8 cellular contexts compared by ENCODE assay signal in the genomic region with DNA sequence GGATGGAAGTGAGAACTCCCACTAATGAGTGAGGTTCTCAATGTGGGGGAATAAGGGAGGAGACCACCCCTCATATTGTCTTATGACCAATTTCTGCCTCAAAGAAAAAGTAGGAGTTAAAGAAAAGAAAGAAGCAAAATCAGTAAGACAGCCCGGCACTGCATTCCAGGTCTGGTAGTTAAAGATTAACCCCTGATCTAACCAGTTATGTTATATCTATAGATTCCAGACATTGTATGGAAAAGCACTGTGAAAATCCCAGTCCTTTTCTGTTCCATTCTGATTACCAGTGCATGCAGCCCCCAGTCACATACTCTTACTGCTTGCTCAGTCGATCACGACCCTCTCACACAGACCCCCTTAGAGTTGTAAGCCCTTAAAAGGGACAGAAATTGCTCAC. TPM values are rescaled to one million over a fixed set of nuclear protein-coding genes. Genes with fewer than 3 reads are reported as not detected.
A peak's percentile ranks its signal among the peaks of the same experiment; 100 is the strongest.
DNase-seq lines count a peak whose midpoint lies in the region; ATAC-seq, FAIRE-seq and TF ChIP-seq lines count a peak whose summit lies in the region.
"Not testable (repeated sequence)": the region's sequence is repeated elsewhere in the genome, so short reads cannot be mapped to it uniquely, and the experiment has no call there.

No MANE protein-coding gene starts in this region.

- not testable (repeated sequence) for ATAC-seq in K562
- peak; percentile 90 for ATAC-seq in HepG2

- H3K27ac ChIP-seq in 22Rv1 = peak overlapping the region; percentile 54
- H3K27ac ChIP-seq in K562 (ENCODE audit: extremely low read depth, low read depth, low read length); hepatocyte; HepG2 (ENCODE audit: extremely low read length, insufficient read depth, low read length); small intestine (ENCODE audit: low read depth in 1 of 2, low read length in 1 of 2): not testable (repeated sequence)

- H3K9me3 ChIP-seq in K562 (replicated peaks; ENCODE audit: control insufficient read depth, insufficient read depth, low read depth, low read length); hepatocyte (ENCODE audit: low read depth); small intestine (ENCODE audit: control insufficient read depth, low read depth): not testable (repeated sequence)
- peaks cover 17% of the 10 kb centered on the region for H3K9me3 ChIP-seq in HepG2 (ENCODE audit: low read length)

- H3K4me1 ChIP-seq in K562 (replicated peaks in 1 of 2; ENCODE audit: control insufficient read depth in 2 of 2, insufficient read depth in 2 of 2, low read length in 2 of 2); hepatocyte (ENCODE audit: insufficient read depth); small intestine (ENCODE audit: control insufficient read depth in 2 of 2, insufficient read depth in 1 of 2, low read depth in 1 of 2, low read length in 1 of 2): not testable (repeated sequence)
- H3K4me1 ChIP-seq in HepG2 (ENCODE audit: insufficient read depth, low read length) = peaks cover 34% of the 10 kb centered on the region

- TF ChIP-seq POLR2A in K562 (conservative IDR thresholded peaks at IDR 0.05); HepG2 (IDR thresholded peaks at IDR 0.05; ENCODE audit: insufficient read depth in 1 of 2, low read depth in 2 of 2, low read length in 2 of 2): not testable (repeated sequence)

- in situ Hi-C loops in K562 (cut with MboI); HepG2 (cut with HindIII; ENCODE audit: extremely low pct_ligation_motif_present, low pct_unique_long_range_greater_than_20kb): not testable (repeated sequence)

- WGBS in K562 (ENCODE audit: insufficient coverage, low coverage, missing lambda C conversion rate) = 20% methylated on average over 3 of the region's 3 CpGs
- 48% methylated on average over 3 of the region's 3 CpGs for WGBS in hepatocyte (ENCODE audit: low lambda C conversion rate, missing lambda C conversion rate)
- 1% methylated on average over 3 of the region's 3 CpGs for WGBS in HepG2 (ENCODE audit: low lambda C conversion rate)
- 18 to 48% (median 25%) methylated on average over 3 of the region's 3 CpGs for WGBS in small intestine, 3 donors

- TF ChIP-seq CTCF in 22Rv1 (IDR thresholded peaks at IDR 0.05); Calu3 (IDR thresholded peaks at IDR 0.05; ENCODE audit: unreplicated experiment); K562 (IDR thresholded peaks at IDR 0.05 in 2 of 3, conservative IDR thresholded peaks at IDR 0.05 in 1 of 3; ENCODE audit: insufficient read depth in 2 of 3, low read depth in 1 of 3, low read length in 3 of 3); hepatocyte (IDR thresholded peaks at IDR 0.05; ENCODE audit: poor library complexity); HepG2 (CRISPR knock-in tag; IDR thresholded peaks at IDR 0.05); nephron (IDR thresholded peaks at IDR 0.05; ENCODE audit: unreplicated experiment in 3 of 3): not testable (repeated sequence)

- H3K9ac ChIP-seq in K562 (ENCODE audit: insufficient read depth in 1 of 2, low read depth in 2 of 2, low read length in 2 of 2); HepG2 (ENCODE audit: insufficient read depth, low read depth, low read length): not testable (repeated sequence)

- H3K79me2 ChIP-seq in K562 (ENCODE audit: control insufficient read depth, insufficient read depth, low read length); hepatocyte; HepG2 (ENCODE audit: insufficient read depth, low read length): not testable (repeated sequence)

- not testable (repeated sequence) for TF ChIP-seq EP300 in K562 (IDR thresholded peaks at IDR 0.05; ENCODE audit: low read length); HepG2 (IDR thresholded peaks at IDR 0.05; ENCODE audit: low read depth in 2 of 2, low read length in 2 of 2); HepG2 (CRISPR knock-in tag; IDR thresholded peaks at IDR 0.05; ENCODE audit: borderline replicate concordance)

- BruUV-seq in Calu3 (replicated peaks; lab: Mats Ljungman, UMichigan); K562 (replicated peaks; lab: Mats Ljungman, UMichigan); HepG2 (replicated peaks; lab: Mats Ljungman, UMichigan): not testable (repeated sequence)

- H3K9me3 Mint-ChIP-seq in Calu3 (ENCODE audit: low read depth, unreplicated experiment) = not testable (repeated sequence)
- H3K9me3 Mint-ChIP-seq in nephron = peaks cover 21% of the 10 kb centered on the region

- H2AFZ ChIP-seq in K562 (ENCODE audit: low read depth, low read length); hepatocyte; HepG2 (ENCODE audit: low read length): not testable (repeated sequence)

- not testable (repeated sequence) for H3K9me1 ChIP-seq in K562 (ENCODE audit: control insufficient read depth, insufficient read depth, low read length)

- DNase-seq in Calu3; K562 (ENCODE audit: extremely low read depth in 1 of 4, low spot score in 3 of 4); hepatocyte (ENCODE audit: low spot score); HepG2 (ENCODE audit: low spot score): not testable (repeated sequence)
- DNase-seq in HT-29 (ENCODE audit: low spot score) (peak; percentile 57), small intestine (peak; percentile 40)

- CTCF ChIA-PET in Calu3 (lab: Charles Lee); K562 (lab: Yijun Ruan, JAX; ENCODE audit: low intra/inter-chr PET ratio); HepG2 (lab: Yijun Ruan, JAX; ENCODE audit: low intra/inter-chr PET ratio, low total read pairs): not testable (repeated sequence)

- H3K4me2 ChIP-seq in K562 (ENCODE audit: insufficient read depth, low read length) = not testable (repeated sequence)
- H3K4me2 ChIP-seq in hepatocyte (peak overlapping the region; percentile 74), HepG2 (ENCODE audit: low read depth, low read length) (peak overlapping the region; percentile 66)

- H3K27me3 ChIP-seq in K562 (ENCODE audit: control insufficient read depth in 2 of 2, insufficient read depth in 2 of 2, low read length in 2 of 2); hepatocyte; HepG2 (ENCODE audit: control insufficient read depth in 1 of 2, insufficient read depth in 2 of 2, low read length in 2 of 2); small intestine (ENCODE audit: control insufficient read depth in 2 of 2, insufficient read depth in 2 of 2, low read length in 2 of 2): not testable (repeated sequence)

- POLR2A ChIA-PET in K562 (lab: Yijun Ruan, JAX) = interaction anchor here (1.1 kb wide), 1 partner anchor 15 kb away, joined by 3 read pairs; no protein-coding TSS in a partner anchor
- POLR2A ChIA-PET in HepG2 (lab: Yijun Ruan, JAX) = interaction anchor here (1.4 kb wide), 1 partner anchor 18 kb away, joined by 4 read pairs; no protein-coding TSS in a partner anchor

- H3K36me3 ChIP-seq in K562 (ENCODE audit: control insufficient read depth, insufficient read depth, low read length) (peaks cover 26% of the 10 kb centered on the region), small intestine (ENCODE audit: control insufficient read depth in 2 of 2, insufficient read depth in 2 of 2, low read length in 2 of 2) (peaks cover 0 to 12% of the 10 kb centered on the region in 2 donors)
- not testable (repeated sequence) for H3K36me3 ChIP-seq in hepatocyte (replicated peaks; ENCODE audit: insufficient read depth, low read depth); HepG2 (replicated peaks in 1 of 2; ENCODE audit: control insufficient read depth in 1 of 2, insufficient read depth in 2 of 2, low read length in 2 of 2)

- FAIRE-seq in K562 (lab: Jason Lieb, UNC); HepG2 (lab: Jason Lieb, UNC); small intestine (lab: Jason Lieb, UNC): not testable (repeated sequence)

- not testable (repeated sequence) for H3K4me3 ChIP-seq in K562; hepatocyte; small intestine (ENCODE audit: low read depth in 1 of 2, low read length in 2 of 2)
- H3K4me3 ChIP-seq in HepG2 (replicated peaks in 1 of 3; ENCODE audit: insufficient read depth in 1 of 3, low read depth in 2 of 3, low read length in 3 of 3) = peak overlapping the region in 2 of 3 experiments; percentile 15 to 18; a peak in 1 of 6 replicates

- H4K20me1 ChIP-seq in K562 (replicated peaks; ENCODE audit: control insufficient read depth, insufficient read depth, low read length); hepatocyte (ENCODE audit: insufficient read depth, poor library complexity, severe bottlenecking); HepG2 (ENCODE audit: insufficient read depth, low read length): not testable (repeated sequence)

- H3K4me1 Mint-ChIP-seq in Calu3 (ENCODE audit: low read depth, unreplicated experiment) = peaks cover 20% of the 10 kb centered on the region
- not testable (repeated sequence) for H3K4me1 Mint-ChIP-seq in nephron

- H3K4me3 Mint-ChIP-seq in Calu3 (ENCODE audit: low read depth, unreplicated experiment) = peak overlapping the region; percentile 57
- not testable (repeated sequence) for H3K4me3 Mint-ChIP-seq in nephron

- TF ChIP-seq RAD21 in K562 (CRISPR knock-in tag; conservative IDR thresholded peaks at IDR 0.05 in 1 of 2, IDR thresholded peaks at IDR 0.05 in 1 of 2); HepG2 (CRISPR knock-in tag; IDR thresholded peaks at IDR 0.05): not testable (repeated sequence)

- intact Hi-C loops in Calu3 (cut with micrococcal nuclease; ENCODE audit: unreplicated experiment) = loop anchor here (5.0 kb wide), 1 partner anchor 45 kb away; no protein-coding TSS in a partner anchor
- intact Hi-C loops in K562 (cut with micrococcal nuclease); HepG2 (cut with micrococcal nuclease; ENCODE audit: unreplicated experiment): not testable (repeated sequence)

- peaks cover 12% of the 10 kb centered on the region for H3K36me3 Mint-ChIP-seq in Calu3 (ENCODE audit: insufficient read depth, unreplicated experiment)
- H3K36me3 Mint-ChIP-seq in nephron (ENCODE audit: low read depth) = peaks cover 17% of the 10 kb centered on the region

- H3K27ac Mint-ChIP-seq in Calu3 (ENCODE audit: unreplicated experiment) (peak overlapping the region; percentile 53), nephron (peak overlapping the region in 2 of 3 experiments; percentile 7 to 63)

- not testable (repeated sequence) for H3K9me2 ChIP-seq in hepatocyte (replicated peaks; ENCODE audit: insufficient read depth)

- not testable (repeated sequence) for H3K27me3 Mint-ChIP-seq in Calu3 (ENCODE audit: unreplicated experiment); nephron (ENCODE audit: low read depth)

RNA-seq across cellular contexts. Expression of a gene that starts 20.4 kb away (rescaled TPM):
- total RNA-seq in Calu3 (2022) (54.5 and 55.5 TPM in 2 replicates), K562 (2014; rRNA removed) (12.4 and 14.8 TPM in 2 replicates), K562 (2014; rRNA removed; fragmentation: Illumina TruSeq; extraction: Trizol) (27.6 and 32.8 TPM in 2 replicates), K562 (2015; rRNA removed; fragmentation: Illumina TruSeq; extraction: Trizol) (18.3 and 19.3 TPM in 2 replicates), K562 (2021) (52.4 and 56.2 TPM in 2 replicates), hepatocyte (58.3 and 65.6 TPM in 2 replicates), HepG2 (2016; rRNA removed; fragmentation: Illumina TruSeq; extraction: Trizol) (19.8 and 27.2 TPM in 2 replicates)
- 5.6 and 9.6 TPM in 2 replicates for total RNA-seq in HT-29 (2014; rRNA removed; shearing (Covaris generic))
- total RNA-seq in K562 (2011; cell fraction: chromatin; rRNA removed; ENCODE audit: low replicate concordance) = 14.0 and 45.2 TPM in 2 replicates
- 14.8 and 16.2 TPM in 2 replicates for total RNA-seq in K562 (2011; cell fraction: nucleolus; rRNA removed)
- total RNA-seq in K562 (2011; cell fraction: nucleoplasm; rRNA removed) = 30.2 and 51.7 TPM in 2 replicates
- polyA plus RNA-seq in K562 (2011; rRNA removed) (20.4 and 21.8 TPM in 2 replicates), K562 (2014; fragmentation: Illumina TruSeq; extraction: Trizol) (72.0 and 81.3 TPM in 2 replicates), K562 (2014; fragmentation: Nextera tagmentation; extraction: Ambion mirVana) (10 to 100 TPM; 17.1 to 22.7 TPM), K562 (2014; rRNA removed) (31.9 and 34.1 TPM in 2 replicates), hepatocyte (69.9 and 84.7 TPM in 2 replicates), HepG2 (2011; rRNA removed) (15.4 and 16.0 TPM in 2 replicates), small intestine (10 to 100 TPM; 47.3 to 54.0 (median 51.4) TPM)
- polyA plus RNA-seq in K562 (2011; cell fraction: cytosol; rRNA removed) = 2.6 and 6.2 TPM in 2 replicates
- polyA plus RNA-seq in K562 (2011; cell fraction: nucleus; rRNA removed) = 7.7 and 11.3 TPM in 2 replicates
- 37.6 and 55.2 TPM in 2 replicates for polyA plus RNA-seq in K562 (2012)
- 6.1 and 9.1 TPM in 2 replicates for polyA minus RNA-seq in K562 (2011; rRNA and poly(A)+ RNA removed)
- polyA minus RNA-seq in K562 (2011; cell fraction: cytosol; rRNA and poly(A)+ RNA removed) = 8.3 and 8.4 TPM in 2 replicates
- 5.3 and 8.4 TPM in 2 replicates for polyA minus RNA-seq in K562 (2011; cell fraction: nucleus; rRNA and poly(A)+ RNA removed)
- 5.6 and 7.3 TPM in 2 replicates for total RNA-seq in HepG2 (2016; cell fraction: cytosol; rRNA removed; fragmentation: Illumina TruSeq; extraction: Trizol; ENCODE audit: low read depth)
- 18.8 and 21.0 TPM in 2 replicates for total RNA-seq in HepG2 (2016; cell fraction: insoluble cytoplasmic fraction; rRNA removed; fragmentation: Illumina TruSeq; extraction: Trizol)
- total RNA-seq in HepG2 (2016; cell fraction: membrane; rRNA removed; fragmentation: Illumina TruSeq; extraction: Trizol) = 22.0 and 23.6 TPM in 2 replicates
- 38.9 and 41.1 TPM in 2 replicates for total RNA-seq in HepG2 (2016; cell fraction: nucleus; rRNA removed; fragmentation: Illumina TruSeq; extraction: Trizol)
- 5.6 and 9.7 TPM in 2 replicates for polyA plus RNA-seq in HepG2 (2011; cell fraction: cytosol; rRNA removed)
- 3.3 and 5.9 TPM in 2 replicates for polyA plus RNA-seq in HepG2 (2011; cell fraction: nucleus; rRNA removed)
- 88.6 and 121 TPM in 2 replicates for polyA plus RNA-seq in HepG2 (2012)
- polyA plus RNA-seq in HepG2 (2016; cell fraction: cytosol; fragmentation: Illumina TruSeq; extraction: Trizol; ENCODE audit: low read depth) = 16.7 and 17.1 TPM in 2 replicates
- polyA plus RNA-seq in HepG2 (2016; cell fraction: insoluble cytoplasmic fraction; fragmentation: Illumina TruSeq; extraction: Trizol; ENCODE audit: low read depth) = 56.1 and 64.1 TPM in 2 replicates
- 31.4 and 36.4 TPM in 2 replicates for polyA plus RNA-seq in HepG2 (2016; cell fraction: membrane; fragmentation: Illumina TruSeq; extraction: Trizol; ENCODE audit: low read depth)
- 142 and 152 TPM in 2 replicates for polyA plus RNA-seq in HepG2 (2016; cell fraction: nucleus; fragmentation: Illumina TruSeq; extraction: Trizol; ENCODE audit: insufficient read depth, low read depth)
- 2.3 TPM in 2 replicates for polyA minus RNA-seq in HepG2 (2011; rRNA and poly(A)+ RNA removed; ENCODE audit: low replicate concordance)
- polyA minus RNA-seq in HepG2 (2011; cell fraction: cytosol; rRNA and poly(A)+ RNA removed) = 9.8 and 11.8 TPM in 2 replicates
- 6.7 and 10.9 TPM in 2 replicates for polyA minus RNA-seq in HepG2 (2011; cell fraction: nucleus; rRNA and poly(A)+ RNA removed)
